17 cellular contexts compared by ENCODE assay signal in the genomic region with DNA sequence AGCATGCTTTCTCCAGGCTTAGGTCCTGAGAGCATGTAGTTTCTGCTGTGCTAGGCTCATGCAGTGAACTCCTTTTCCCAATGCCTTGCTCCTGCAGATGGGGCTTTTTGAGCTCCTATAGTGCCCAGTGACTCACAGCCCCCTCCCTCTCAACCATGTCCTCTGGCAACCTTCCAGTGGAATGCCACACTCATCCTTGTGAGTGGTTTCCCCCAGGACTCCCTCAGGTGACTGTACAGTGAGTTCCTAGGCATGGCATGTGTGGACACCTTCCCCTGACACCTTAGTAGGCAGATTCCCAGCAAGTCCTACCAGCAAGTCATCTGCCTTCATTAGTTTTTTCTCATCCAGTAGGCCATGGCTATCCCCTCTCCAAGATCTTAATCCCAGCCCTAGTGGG.
A peak's percentile ranks its signal among the peaks of the same experiment; 100 is the strongest.
DNase-seq lines count a peak whose midpoint lies in the region; ATAC-seq, FAIRE-seq and TF ChIP-seq lines count a peak whose summit lies in the region.
"Had no signal": no experiment of that assay in that cellular context is flagged by ENCODE, and none has a peak within 500 bp of the region (broad histone marks: within the 10 kb centered on the region; RNA-seq: fewer than 3 reads in every experiment).

No MANE protein-coding gene starts in this region.

- H3K27me3 ChIP-seq in MG63 (peaks cover 24% of the 10 kb centered on the region), upper lobe of right lung (no peaks in the 10 kb centered on the region)
- H3K27me3 ChIP-seq: BLaER1 treated with 17β-estradiol and CSF1 and Interleukin-3, amounts not matched to agents 10 nM and 100 nM; thyroid gland had no signal

- no peak overlapping the region for H3K27ac ChIP-seq in upper lobe of right lung
- H3K27ac ChIP-seq: BLaER1 treated with 17β-estradiol and CSF1 and Interleukin-3, amounts not matched to agents 10 nM and 100 nM; thyroid gland had no signal

- intact Hi-C loops in upper lobe of right lung (cut with DNase I): no loop called here

- FAIRE-seq in H54 (lab: Jason Lieb, UNC): no peak
- FAIRE-seq: endometrium, GM12878 had no signal

- ATAC-seq in omental fat pad (ENCODE audit: low FRiP score) (peak; percentile 33), GM21360 (IDR thresholded peaks at IDR 0.05; ENCODE audit: unreplicated experiment) (no peak), GM21825 (IDR thresholded peaks at IDR 0.05; ENCODE audit: unreplicated experiment) (no peak), upper lobe of right lung (no peak)
- ATAC-seq: GM12878 had no signal

- no peaks in the 10 kb centered on the region for H3K36me3 ChIP-seq in MG63
- H3K36me3 ChIP-seq in upper lobe of right lung: no peaks in the 10 kb centered on the region
- H3K36me3 ChIP-seq: BLaER1 treated with 17β-estradiol and CSF1 and Interleukin-3, amounts not matched to agents 10 nM and 100 nM; thyroid gland had no signal

- TF ChIP-seq POLR2A in H54 (IDR thresholded peaks at IDR 0.05; ENCODE audit: low read depth, low read length): no peak

- H3K9me3 ChIP-seq in MG63 (0 out of 2 replicates have a peak, but pooled peaks cover 2% of the 10 kb centered on the region), upper lobe of right lung (no peaks in the 10 kb centered on the region)
- H3K9me3 ChIP-seq: SK-N-SH, thyroid gland had no signal

- no peaks in the 10 kb centered on the region for H3K4me1 ChIP-seq in upper lobe of right lung
- H3K4me1 ChIP-seq: BLaER1 treated with 17β-estradiol and CSF1 and Interleukin-3, amounts not matched to agents 10 nM and 100 nM; thyroid gland had no signal

- TF ChIP-seq CTCF in epithelial cell of esophagus (IDR thresholded peaks at IDR 0.05; ENCODE audit: insufficient read depth, low read depth, low read length, missing control alignments) (no peak), omental fat pad (IDR thresholded peaks at IDR 0.05) (no peak), upper lobe of right lung (IDR thresholded peaks at IDR 0.05) (no peak)

- DNase-seq in H54 (ENCODE audit: insufficient read length, low spot score) (peak; percentile 40), MG63 (peak; percentile 47), epithelial cell of esophagus (ENCODE audit: low read depth) (peak; percentile 100), omental fat pad (ENCODE audit: low spot score) (no peak), DMS79 treated with DMSO at 0.1 percent for 48 hours (lab: John Stamatoyannopoulos, UW) (no peak), upper lobe of right lung (no peak)
- DNase-seq: activated CD4-positive, alpha-beta memory T cell treated with anti-CD3 and anti-CD28 coated beads for 36 hours; NCI-H1105; NCI-H2227 treated with DMSO at 0.1 percent for 48 hours; SK-N-SH; stimulated activated CD4-positive, alpha-beta T cell treated with anti-CD3 and anti-CD28 coated beads, Interleukin-4, amount 100 ng/mL, for 1 hour; thyroid gland had no signal

- no peak overlapping the region for H3K4me3 ChIP-seq in MG63
- no peak overlapping the region for H3K4me3 ChIP-seq in epithelial cell of esophagus (ENCODE audit: low read length)
- H3K4me3 ChIP-seq in upper lobe of right lung: no peak overlapping the region
- H3K4me3 ChIP-seq: BLaER1 treated with 17β-estradiol and CSF1 and Interleukin-3, amounts not matched to agents 10 nM and 100 nM; GM12878; thyroid gland had no signal

Comparison
In these comparisons a context has a peak if more than half of its experiments do, and no peak if none do; other contexts are left out.
1. DNase-seq: peak in H54 (single experiment), MG63 (single experiment) and epithelial cell of esophagus (single experiment); none in omental fat pad (single experiment), DMS79 treated with DMSO at 0.1 percent for 48 hours (single experiment) and upper lobe of right lung (single experiment).